ENCODE assay signal across 1 cellular context in genomic region chr14:106846218-106846617, GRCh38.
TF ChIP-seq lines count a peak whose summit lies in the region.

No MANE protein-coding gene starts in this region.

TF ChIP-seq in WTC11, 78 proteins besides CTCF, POLR2A, EP300 and RAD21 (continued from another document):
- no peak for TF ChIP-seq ZNF281 (CRISPR knock-in tag; IDR thresholded peaks at IDR 0.05)
- TF ChIP-seq ZNF317 (CRISPR knock-in tag; IDR thresholded peaks at IDR 0.05; ENCODE audit: borderline replicate concordance, low read depth), result no peak
- TF ChIP-seq OVOL2 (CRISPR knock-in tag; IDR thresholded peaks at IDR 0.05; ENCODE audit: borderline replicate concordance), result no peak
- no peak for TF ChIP-seq HMGXB4 (CRISPR knock-in tag; IDR thresholded peaks at IDR 0.05)
- TF ChIP-seq MYBL2 (CRISPR knock-in tag; IDR thresholded peaks at IDR 0.05), result no peak
- no peak for TF ChIP-seq ZBTB43 (CRISPR knock-in tag; IDR thresholded peaks at IDR 0.05)
